1 cellular context compared by ENCODE assay signal in the genomic region with DNA sequence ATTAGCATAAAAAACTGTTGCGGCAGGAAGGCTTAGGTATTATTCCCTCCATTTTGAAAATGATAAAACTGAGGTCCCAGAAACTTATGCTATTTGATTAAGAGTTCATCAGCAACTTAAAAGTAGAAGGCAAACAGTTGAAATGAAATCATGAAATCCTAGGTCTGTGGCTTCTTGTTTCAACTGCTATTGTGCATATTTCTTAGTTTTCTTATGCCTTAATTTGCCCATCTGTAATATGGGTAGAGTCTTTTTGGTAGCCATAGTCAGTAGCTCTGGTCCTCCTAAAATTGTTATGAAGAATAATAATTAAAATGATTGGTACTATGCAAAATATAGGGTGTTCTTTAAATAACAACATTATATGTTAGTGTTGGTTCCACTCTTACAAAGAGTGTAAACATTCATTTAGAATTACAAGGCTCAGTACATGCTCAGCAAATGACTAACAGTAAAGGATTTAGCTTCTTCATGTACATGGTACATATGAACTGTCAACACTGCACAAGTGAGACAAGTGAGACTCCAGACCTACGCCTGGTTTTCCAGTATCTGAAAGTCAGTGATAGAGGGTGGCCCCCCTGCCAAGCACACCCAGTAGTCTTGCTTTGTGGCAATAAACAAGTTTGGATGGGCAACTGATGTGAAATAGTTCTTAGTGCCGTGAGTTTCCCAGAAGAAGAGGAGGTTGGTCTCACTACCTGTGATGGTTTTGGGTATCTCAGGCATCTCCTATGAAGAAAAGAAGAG.
TF ChIP-seq lines count a peak whose summit lies in the region.

No MANE protein-coding gene starts in this region.

TF ChIP-seq in K562, 482 proteins besides CTCF, POLR2A, EP300 and RAD21:
- TF ChIP-seq NCOA6 (IDR thresholded peaks at IDR 0.05) (no peak), ADNP (tag; IDR thresholded peaks at IDR 0.05) (peak; percentile 45; the same call in 1 of the 2 replicates), KDM1A (IDR thresholded peaks at IDR 0.05) (peak in 1 of 2 experiments; percentile 42; a peak in 1 of 4 replicates), RBM25 (IDR thresholded peaks at IDR 0.05; ENCODE audit: low read depth, low read length, severe bottlenecking) (peak; percentile 92), BCOR (IDR thresholded peaks at IDR 0.05) (peak; percentile 80)
